Comparison of ENCODE assay signal across 21 cellular contexts in the genomic region with DNA sequence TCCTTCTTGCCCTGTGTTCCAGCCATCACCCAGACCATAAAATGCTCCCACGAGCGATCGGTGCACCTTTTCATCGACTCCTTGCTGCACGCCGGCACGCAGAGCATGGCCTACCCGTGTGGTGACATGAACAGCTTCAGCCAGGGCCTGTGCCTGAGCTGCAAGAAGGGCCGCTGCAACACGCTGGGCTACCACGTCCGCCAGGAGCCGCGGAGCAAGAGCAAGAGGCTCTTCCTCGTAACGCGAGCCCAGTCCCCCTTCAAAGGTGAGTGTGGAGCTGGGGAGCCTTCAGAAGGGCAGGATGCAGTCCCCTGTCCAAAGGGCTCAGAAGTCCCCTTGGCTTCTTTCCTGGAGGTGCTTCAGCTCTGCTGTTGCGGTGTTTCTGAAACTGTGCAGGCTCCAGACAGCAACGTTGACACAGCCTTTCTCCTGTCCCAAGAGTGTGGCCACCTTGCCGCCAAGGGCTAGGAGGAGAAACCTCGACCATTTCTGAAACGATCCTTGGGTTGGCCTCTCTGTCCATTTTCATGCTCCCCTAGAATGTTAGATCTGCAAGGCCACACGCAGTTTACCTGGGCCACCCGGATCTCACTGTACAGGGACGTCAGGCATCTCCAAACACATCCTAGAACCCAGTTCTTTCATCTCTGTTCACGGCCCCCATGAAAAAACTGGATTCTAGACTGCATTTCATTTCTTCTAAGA.
DNase-seq lines count a peak whose midpoint lies in the region; ATAC-seq and TF ChIP-seq lines count a peak whose summit lies in the region.
"Had no signal": no experiment of that assay in that cellular context is flagged by ENCODE, and none has a peak within 500 bp of the region (broad histone marks: within the 10 kb centered on the region; RNA-seq: fewer than 3 reads in every experiment).

No MANE protein-coding gene starts in this region.

- no peaks in the 10 kb centered on the region for H3K9me3 ChIP-seq in Caco-2
- no peaks in the 10 kb centered on the region for H3K9me3 ChIP-seq in SJCRH30 (replicated peaks)
- H3K9me3 ChIP-seq in left ventricle myocardium inferior (replicated peaks) = no peaks in the 10 kb centered on the region
- H3K9me3 ChIP-seq in trophoblast cell (ENCODE audit: insufficient read depth, low read depth, low read length) = no peaks in the 10 kb centered on the region
- H3K9me3 ChIP-seq in CD8-positive, alpha-beta T cell (ENCODE audit: low read length) = no peaks in the 10 kb centered on the region
- H3K9me3 ChIP-seq: body of pancreas, ovary had no signal

- H3K27me3 ChIP-seq in Caco-2 (replicated peaks; ENCODE audit: control insufficient read depth, insufficient read depth, low read length) (no peaks in the 10 kb centered on the region), SJCRH30 (no peaks in the 10 kb centered on the region), left ventricle myocardium inferior (ENCODE audit: low read depth) (no peaks in the 10 kb centered on the region), trophoblast cell (ENCODE audit: insufficient read depth, low read length) (no peaks in the 10 kb centered on the region)
- no peaks in the 10 kb centered on the region for H3K27me3 ChIP-seq in CD8-positive, alpha-beta T cell (ENCODE audit: insufficient read depth, low read length)
- H3K27me3 ChIP-seq: body of pancreas, ovary had no signal

- H3K23ac ChIP-seq in trophoblast cell (ENCODE audit: low read length) = no peak overlapping the region

- H3K36me3 ChIP-seq in Caco-2 (ENCODE audit: control insufficient read depth, insufficient read depth, low read length) (no peaks in the 10 kb centered on the region; the same call in 1 of the 2 replicates), SJCRH30 (no peaks in the 10 kb centered on the region), left ventricle myocardium inferior (no peaks in the 10 kb centered on the region), trophoblast cell (ENCODE audit: control insufficient read depth in 1 of 2, insufficient read depth in 2 of 2, low read length in 2 of 2) (no peaks in the 10 kb centered on the region)
- H3K36me3 ChIP-seq in CD8-positive, alpha-beta T cell (ENCODE audit: insufficient read depth, low read length) = no peaks in the 10 kb centered on the region
- H3K36me3 ChIP-seq: ovary had no signal

- peak overlapping the region; percentile 10 for H3K18ac ChIP-seq in trophoblast cell (ENCODE audit: low read length)

- H3K4me3 Mint-ChIP-seq in Caco-2 (ENCODE audit: unreplicated experiment) (no peak overlapping the region), immature natural killer cell (no peak overlapping the region)
- H3K4me3 Mint-ChIP-seq in CD8-positive, alpha-beta T cell = no peak overlapping the region

- H3K4ac ChIP-seq in trophoblast cell (ENCODE audit: low read depth, low read length) = peak overlapping the region; percentile 17

- peaks cover 14% of the 10 kb centered on the region for H3K79me2 ChIP-seq in trophoblast cell (ENCODE audit: control insufficient read depth, insufficient read depth, low read length, poor library complexity)

- peak overlapping the region; percentile 3 for H4K12ac ChIP-seq in trophoblast cell (ENCODE audit: low read depth, low read length)

- H2BK12ac ChIP-seq in trophoblast cell (ENCODE audit: low read length) = peak overlapping the region; percentile 97

- peak overlapping the region; percentile 63 for H3K14ac ChIP-seq in trophoblast cell (ENCODE audit: low read length)

- no peaks in the 10 kb centered on the region for H3K36me3 Mint-ChIP-seq in Caco-2 (ENCODE audit: insufficient read depth, unreplicated experiment)
- peaks cover 0 to 4% (median 0%) of the 10 kb centered on the region in 3 donors for H3K36me3 Mint-ChIP-seq in immature natural killer cell
- H3K36me3 Mint-ChIP-seq in CD8-positive, alpha-beta T cell = no peaks in the 10 kb centered on the region

- intact Hi-C loops in Caco-2 (cut with micrococcal nuclease; ENCODE audit: unreplicated experiment) (no loop called here), left ventricle myocardium inferior (cut with micrococcal nuclease) (no loop called here)
- intact Hi-C loops in CD8-positive, alpha-beta T cell (cut with DNase I, micrococcal nuclease) = no loop called here

- CTCF ChIA-PET in Caco-2 (lab: Charles Lee) = interaction anchor here (1.2 kb wide), 1 partner anchor 222 kb away, joined by 3 read pairs; the partner anchor contains the start of gene MINDY2
- CTCF ChIA-PET in CD8-positive, alpha-beta T cell (lab: Charles Lee) = no interaction called here

- POLR2A ChIA-PET in Caco-2 (lab: Charles Lee) = no interaction called here
- POLR2A ChIA-PET in CD8-positive, alpha-beta T cell (lab: Charles Lee) = no interaction called here

- H3K27ac Mint-ChIP-seq in Caco-2 (ENCODE audit: unreplicated experiment) = peak overlapping the region; percentile 58
- H3K27ac Mint-ChIP-seq in immature natural killer cell = peak overlapping the region in 3 of 6 donors; percentile 45 to 91 (median 52)
- H3K27ac Mint-ChIP-seq in CD8-positive, alpha-beta T cell = no peak overlapping the region
- H3K27ac Mint-ChIP-seq: activated naive CD4-positive, alpha-beta T cell treated with anti-CD3 and anti-CD28 coated beads, Interleukin-2, amount 50 U/mL, for 72 hours had no signal

- no peak for ATAC-seq in GM18861 (IDR thresholded peaks at IDR 0.05; ENCODE audit: unreplicated experiment)
- no peak for ATAC-seq in CD8-positive, alpha-beta T cell
- ATAC-seq: activated naive CD4-positive, alpha-beta T cell treated with anti-CD3 and anti-CD28 coated beads, Interleukin-2, amount 50 U/mL, for 72 hours; body of pancreas had no signal

- H3K4me3 ChIP-seq in Caco-2 (ENCODE audit: low read depth, low read length) (no peak overlapping the region), SJCRH30 (no peak overlapping the region), left ventricle myocardium inferior (no peak overlapping the region), trophoblast cell (ENCODE audit: low read depth, low read length) (no peak overlapping the region)
- H3K4me3 ChIP-seq in CD8-positive, alpha-beta T cell (ENCODE audit: low read depth, low read length) = no peak overlapping the region
- H3K4me3 ChIP-seq: body of pancreas, ovary, skin epidermis had no signal

- no peak overlapping the region for H3K4me2 ChIP-seq in trophoblast cell (ENCODE audit: low read length)

- H3K27ac ChIP-seq in SJCRH30 = peak overlapping the region; percentile 47
- peak overlapping the region; percentile 74 for H3K27ac ChIP-seq in left ventricle myocardium inferior (replicated peaks)
- H3K27ac ChIP-seq in trophoblast cell (ENCODE audit: low read depth, low read length) = peak overlapping the region; percentile 91
- H3K27ac ChIP-seq in CD8-positive, alpha-beta T cell (ENCODE audit: low read depth, low read length) = no peak overlapping the region
- H3K27ac ChIP-seq: ovary had no signal

- H3K9me3 Mint-ChIP-seq in Caco-2 (ENCODE audit: unreplicated experiment) (no peaks in the 10 kb centered on the region), immature natural killer cell (no peaks in the 10 kb centered on the region)
- no peaks in the 10 kb centered on the region for H3K9me3 Mint-ChIP-seq in CD8-positive, alpha-beta T cell
- H3K9me3 Mint-ChIP-seq: activated naive CD4-positive, alpha-beta T cell treated with anti-CD3 and anti-CD28 coated beads, Interleukin-2, amount 50 U/mL, for 72 hours had no signal

- H2AK5ac ChIP-seq in trophoblast cell (ENCODE audit: low read length) = peak overlapping the region; percentile 24

- H2BK120ac ChIP-seq in trophoblast cell (ENCODE audit: insufficient read depth, low read length, poor library complexity) = peak overlapping the region; percentile 65

- H2BK5ac ChIP-seq in trophoblast cell (ENCODE audit: low read depth, low read length, poor library complexity) = peak overlapping the region; percentile 19

- no CpG with 5 or more reads among the region's 26 CpGs for WGBS in trophoblast cell (ENCODE audit: extremely low coverage, insufficient coverage, insufficient read length)

- H4K8ac ChIP-seq in trophoblast cell (ENCODE audit: low read depth, low read length) = peak overlapping the region; percentile 28

- peaks cover 32% of the 10 kb centered on the region for H3K4me1 Mint-ChIP-seq in Caco-2 (ENCODE audit: low read depth, unreplicated experiment)
- H3K4me1 Mint-ChIP-seq in immature natural killer cell = peaks cover 65 to 75% of the 10 kb centered on the region in 2 donors
- peaks cover 22% of the 10 kb centered on the region for H3K4me1 Mint-ChIP-seq in CD8-positive, alpha-beta T cell (ENCODE audit: low read depth)

- no peak for TF ChIP-seq CTCF in Caco-2 (IDR thresholded peaks at IDR 0.05; ENCODE audit: insufficient read depth in 1 of 2, low read depth in 1 of 2, low read length in 1 of 2, severe bottlenecking in 1 of 2, unreplicated experiment in 1 of 2)
- no peak for TF ChIP-seq CTCF in left ventricle myocardium inferior (IDR thresholded peaks at IDR 0.05; ENCODE audit: borderline replicate concordance)
- no peak for TF ChIP-seq CTCF in CD8-positive, alpha-beta T cell (IDR thresholded peaks at IDR 0.05)

- H3K79me1 ChIP-seq in trophoblast cell (ENCODE audit: low read length) = peaks cover 62% of the 10 kb centered on the region

- no peak overlapping the region for H3K9ac ChIP-seq in trophoblast cell (ENCODE audit: low read length)

- peak overlapping the region; percentile 78 for H4K91ac ChIP-seq in trophoblast cell (ENCODE audit: low read depth, low read length)

- BruUV-seq in Caco-2 (replicated peaks; lab: Mats Ljungman, UMichigan) = no TSS peak

- no peak for DNase-seq in Caco-2
- DNase-seq in SJCRH30 = no peak
- no peak for DNase-seq in left ventricle myocardium inferior
- no peak for DNase-seq in trophoblast cell
- DNase-seq in DMS53 treated with DMSO at 0.1 percent for 48 hours (lab: John Stamatoyannopoulos, UW; ENCODE audit: unreplicated experiment) = no peak
- DNase-seq in immature natural killer cell = no peak
- DNase-seq in CD8-positive, alpha-beta T cell = no peak
- DNase-seq: activated CD4-positive, alpha-beta T cell treated with anti-CD3 and anti-CD28 coated beads, Interleukin-2, amount 50 U/mL, for 48 hours; activated T-cell treated with anti-CD3 and anti-CD28 coated beads, Interleukin-2, amount 50 U/mL, for 48 hours; AML-193; body of pancreas; NCI-H1417 treated with DMSO at 0.1 percent for 48 hours; NCI-H226; NK-92 treated with Interleukin-12 subunit alpha and Interleukin-12 subunit beta, amount 100 ng/mL, for 24 hours; ovary; RPMI8226; stimulated activated CD4-positive, alpha-beta T cell treated with anti-CD3 and anti-CD28 coated beads, Interleukin-4, amount 100 ng/mL, for 1 hour; SW 1271 had no signal

- no peaks in the 10 kb centered on the region for H3K27me3 Mint-ChIP-seq in Caco-2 (ENCODE audit: insufficient read depth, unreplicated experiment)
- H3K27me3 Mint-ChIP-seq in immature natural killer cell (ENCODE audit: low read depth in 3 of 3) = peaks cover 4 to 9% (median 7%) of the 10 kb centered on the region in 3 donors
- H3K27me3 Mint-ChIP-seq in CD8-positive, alpha-beta T cell (ENCODE audit: low read depth) = no peaks in the 10 kb centered on the region

- peak overlapping the region; percentile 38 for H2AFZ ChIP-seq in trophoblast cell (ENCODE audit: insufficient read depth, low read length, poor library complexity)

- H3K4me1 ChIP-seq in Caco-2 (peaks cover 23% of the 10 kb centered on the region), SJCRH30 (peaks cover 52% of the 10 kb centered on the region), left ventricle myocardium inferior (peaks cover 56% of the 10 kb centered on the region), trophoblast cell (ENCODE audit: control insufficient read depth in 1 of 2, insufficient read depth in 2 of 2, low read length in 2 of 2) (peaks cover 52 to 60% of the 10 kb centered on the region in 2 experiments)
- H3K4me1 ChIP-seq in CD8-positive, alpha-beta T cell (ENCODE audit: insufficient read depth, low read length) = peaks cover 19% of the 10 kb centered on the region
